8 cellular contexts compared by ENCODE assay signal in genomic region chr1:248837794-248838356, GRCh38. TPM values are rescaled to one million over a fixed set of nuclear protein-coding genes. Genes with fewer than 3 reads are reported as not detected.
DNase-seq lines count a peak whose midpoint lies in the region; ATAC-seq, FAIRE-seq and TF ChIP-seq lines count a peak whose summit lies in the region.

TSS of gene ZNF672 (plus strand) at chr1:248838224. CDS start at chr1:248847275, 9,051 bp downstream.

- no peak for TF ChIP-seq RAD21 in HepG2 (CRISPR knock-in tag; IDR thresholded peaks at IDR 0.05)

- 2% methylated on average over 10 of the region's 48 CpGs for WGBS in HepG2 (ENCODE audit: low lambda C conversion rate)

- ATAC-seq in CD4-positive, CD25-positive, alpha-beta regulatory T cell (ENCODE audit: low read depth in 2 of 2), result peak; percentile 87 to 90
- ATAC-seq in GM19438 (IDR thresholded peaks at IDR 0.05; ENCODE audit: low read depth, unreplicated experiment), result peak; percentile 73
- ATAC-seq in HG03571 (IDR thresholded peaks at IDR 0.05; ENCODE audit: unreplicated experiment), result peak; percentile 83
- peak; percentile 92 for ATAC-seq in HepG2

- peak within 1 kb of the TSS in 2 of 3 donors; percentile 89 to 99 for H3K27ac Mint-ChIP-seq in CD4-positive, CD25-positive, alpha-beta regulatory T cell

- H3K4me1 ChIP-seq in CD4-positive, CD25-positive, alpha-beta regulatory T cell (ENCODE audit: control insufficient read depth, insufficient read depth, low read length, poor library complexity, severe bottlenecking), result peaks cover 16% of the 10 kb centered on the region
- H3K4me1 ChIP-seq in HepG2 (ENCODE audit: insufficient read depth, low read length), result peaks cover 66% of the 10 kb centered on the region

- FAIRE-seq in HepG2 (lab: Jason Lieb, UNC), result peak; percentile 72

- H3K27ac ChIP-seq in CD4-positive, CD25-positive, alpha-beta regulatory T cell (ENCODE audit: insufficient read depth, low read length, poor library complexity, severe bottlenecking), result peak within 1 kb of the TSS; percentile 97
- peak within 1 kb of the TSS; percentile 96 for H3K27ac ChIP-seq in HepG2 (ENCODE audit: extremely low read length, insufficient read depth, low read length)

- peak within 1 kb of the TSS; percentile 93 for H3K9ac ChIP-seq in HepG2 (ENCODE audit: insufficient read depth, low read depth, low read length)

- peak; percentile 92 to 96 (median 93) for DNase-seq in CD4-positive, CD25-positive, alpha-beta regulatory T cell
- DNase-seq in NCI-H774 (lab: John Stamatoyannopoulos, UW), result peak; percentile 99
- peak; percentile 82 to 91 for DNase-seq in activated CD4-positive, alpha-beta T cell treated with anti-CD3 and anti-CD28 coated beads, Interleukin-2, amount 50 U/mL, for 24 hours (ENCODE audit: low read depth in 1 of 2, low spot score in 1 of 2)
- DNase-seq in dedifferentiated amniotic fluid mesenchymal stem cell (ENCODE audit: extremely low spot score), result peak; percentile 98
- peak; percentile 96 for DNase-seq in HepG2 (ENCODE audit: low spot score)
- DNase-seq in stimulated activated CD4-positive, alpha-beta T cell treated with anti-CD3 and anti-CD28 coated beads, Interleukin-2, amount 100 ng/mL, for 48 hours, result peak; percentile 86 to 89

- BruUV-seq in HepG2 (replicated peaks; lab: Mats Ljungman, UMichigan), result no TSS peak

- CTCF ChIA-PET in HepG2 (lab: Yijun Ruan, JAX; ENCODE audit: low intra/inter-chr PET ratio, low total read pairs), result no interaction called here

- POLR2A ChIA-PET in HepG2 (lab: Yijun Ruan, JAX), result interaction anchor here (1.0 to 4.2 kb wide), 10 partner anchors 11 to 80 kb away, joined by 3 to 108 read pairs (median 9); partner anchors contain the start of genes PGBD2, SH3BP5L and ZNF692

- H3K4me1 Mint-ChIP-seq in CD4-positive, CD25-positive, alpha-beta regulatory T cell, result peaks cover 7 to 34% (median 19%) of the 10 kb centered on the region in 4 donors

- H3K4me3 ChIP-seq in CD4-positive, CD25-positive, alpha-beta regulatory T cell (ENCODE audit: low read depth, low read length), result peak within 1 kb of the TSS; percentile 90
- peak within 1 kb of the TSS; percentile 58 to 87 (median 83) for H3K4me3 ChIP-seq in HepG2 (replicated peaks in 1 of 3; ENCODE audit: insufficient read depth in 1 of 3, low read depth in 2 of 3, low read length in 3 of 3)

- peak within 1 kb of the TSS in 3 of 4 donors; percentile 94 to 97 (median 96) for H3K4me3 Mint-ChIP-seq in CD4-positive, CD25-positive, alpha-beta regulatory T cell

- 0 out of 2 replicates have a peak, but pooled peaks cover 2% of the 10 kb centered on the region for H4K20me1 ChIP-seq in HepG2 (ENCODE audit: insufficient read depth, low read length)

- TF ChIP-seq POLR2A in HepG2 (IDR thresholded peaks at IDR 0.05; ENCODE audit: insufficient read depth in 1 of 2, low read depth in 2 of 2, low read length in 2 of 2), result peak; percentile 80 to 87

- H3K9me3 Mint-ChIP-seq in CD4-positive, CD25-positive, alpha-beta regulatory T cell, result no peaks in the 10 kb centered on the region

- TF ChIP-seq EP300 in HepG2 (IDR thresholded peaks at IDR 0.05; ENCODE audit: low read depth in 2 of 2, low read length in 2 of 2) (no peak), HepG2 (CRISPR knock-in tag; IDR thresholded peaks at IDR 0.05; ENCODE audit: borderline replicate concordance) (no peak)

- peaks cover 7% of the 10 kb centered on the region for H3K27me3 ChIP-seq in CD4-positive, CD25-positive, alpha-beta regulatory T cell (ENCODE audit: control insufficient read depth, insufficient read depth, low read length)
- H3K27me3 ChIP-seq in HepG2 (ENCODE audit: control insufficient read depth in 1 of 2, insufficient read depth in 2 of 2, low read length in 2 of 2), result no peaks in the 10 kb centered on the region; a peak in 1 of 5 replicates

- peaks cover 30% of the 10 kb centered on the region for H3K79me2 ChIP-seq in HepG2 (ENCODE audit: insufficient read depth, low read length)

- intact Hi-C loops in HepG2 (cut with micrococcal nuclease; ENCODE audit: unreplicated experiment), result loop anchor here (1.0 kb wide), 4 partner anchors 10 to 142 kb away; partner anchors contain the start of genes PGBD2 and ZNF692

- H3K9me3 ChIP-seq in CD4-positive, CD25-positive, alpha-beta regulatory T cell (ENCODE audit: control insufficient read depth in 2 of 2, low read length in 2 of 2), result no peaks in the 10 kb centered on the region
- no peaks in the 10 kb centered on the region for H3K9me3 ChIP-seq in HepG2 (ENCODE audit: low read length)

- H3K36me3 Mint-ChIP-seq in CD4-positive, CD25-positive, alpha-beta regulatory T cell, result no peaks in the 10 kb centered on the region

- in situ Hi-C loops in HepG2 (cut with HindIII; ENCODE audit: extremely low pct_ligation_motif_present, low pct_unique_long_range_greater_than_20kb), result no loop called here

- H3K4me2 ChIP-seq in HepG2 (ENCODE audit: low read depth, low read length), result peak within 1 kb of the TSS; percentile 90

- no peaks in the 10 kb centered on the region for H3K36me3 ChIP-seq in CD4-positive, CD25-positive, alpha-beta regulatory T cell (ENCODE audit: control insufficient read depth, insufficient read depth, low read length)
- peaks cover 2 to 5% of the 10 kb centered on the region in 2 experiments; a peak in 2 of 5 replicates for H3K36me3 ChIP-seq in HepG2 (replicated peaks in 1 of 2; ENCODE audit: control insufficient read depth in 1 of 2, insufficient read depth in 2 of 2, low read length in 2 of 2)

- 0 out of 2 replicates have a peak, but pooled peaks have one; percentile 9 for TF ChIP-seq CTCF in HepG2 (CRISPR knock-in tag; IDR thresholded peaks at IDR 0.05)

- peaks cover 5% of the 10 kb centered on the region for H3K27me3 Mint-ChIP-seq in CD4-positive, CD25-positive, alpha-beta regulatory T cell

- peak within 1 kb of the TSS; percentile 47 for H2AFZ ChIP-seq in HepG2 (ENCODE audit: low read length)

TF ChIP-seq in HepG2, 621 proteins besides CTCF, POLR2A, EP300 and RAD21 (continues in another document):
- no peak for TF ChIP-seq NFIB (CRISPR knock-in tag; IDR thresholded peaks at IDR 0.05; ENCODE audit: borderline replicate concordance)
- no peak for TF ChIP-seq ZBTB3 (CRISPR knock-in tag; IDR thresholded peaks at IDR 0.05; ENCODE audit: borderline replicate concordance, low read depth)
- TF ChIP-seq KLF16 (CRISPR knock-in tag; IDR thresholded peaks at IDR 0.05), result no peak
- no peak for TF ChIP-seq SCMH1 (CRISPR knock-in tag; IDR thresholded peaks at IDR 0.05; ENCODE audit: borderline replicate concordance)
- TF ChIP-seq NFIC (IDR thresholded peaks at IDR 0.05; ENCODE audit: low read length), result no peak
- no peak for TF ChIP-seq SIX4 (CRISPR knock-in tag; IDR thresholded peaks at IDR 0.05)
- TF ChIP-seq SMYD3 (CRISPR knock-in tag; IDR thresholded peaks at IDR 0.05), result no peak
- TF ChIP-seq ZBTB25 (CRISPR knock-in tag; IDR thresholded peaks at IDR 0.05), result peak; percentile 77; the same call in 1 of the 2 replicates
- no peak for TF ChIP-seq ZBTB20 (CRISPR knock-in tag; IDR thresholded peaks at IDR 0.05; ENCODE audit: borderline replicate concordance, low read depth)
- no peak for TF ChIP-seq ZNF251 (CRISPR knock-in tag; IDR thresholded peaks at IDR 0.05)
- no peak for TF ChIP-seq CENPT (CRISPR knock-in tag; IDR thresholded peaks at IDR 0.05; ENCODE audit: low read depth)

RNA-seq across cellular contexts. Expression of gene ZNF672, which starts in this region (rescaled TPM):
- total RNA-seq in CD4-positive, CD25-positive, alpha-beta regulatory T cell, result 39.1 TPM
- 10 to 100 TPM; 24.8 to 33.3 (median 27.5) TPM for polyA plus RNA-seq in CD4-positive, CD25-positive, alpha-beta regulatory T cell
- 16.8 and 17.2 TPM in 2 replicates for total RNA-seq in HepG2 (2016; rRNA removed; fragmentation: Illumina TruSeq; extraction: Trizol)
- 3.1 and 4.0 TPM in 2 replicates for total RNA-seq in HepG2 (2016; cell fraction: cytosol; rRNA removed; fragmentation: Illumina TruSeq; extraction: Trizol; ENCODE audit: low read depth)
- total RNA-seq in HepG2 (2016; cell fraction: insoluble cytoplasmic fraction; rRNA removed; fragmentation: Illumina TruSeq; extraction: Trizol), result 14.8 and 16.9 TPM in 2 replicates
- 10.2 and 12.7 TPM in 2 replicates for total RNA-seq in HepG2 (2016; cell fraction: membrane; rRNA removed; fragmentation: Illumina TruSeq; extraction: Trizol)
- total RNA-seq in HepG2 (2016; cell fraction: nucleus; rRNA removed; fragmentation: Illumina TruSeq; extraction: Trizol), result 9.1 and 12.7 TPM in 2 replicates
- polyA plus RNA-seq in HepG2 (2011; rRNA removed), result 22.9 and 25.1 TPM in 2 replicates
- 24.3 and 29.1 TPM in 2 replicates for polyA plus RNA-seq in HepG2 (2011; cell fraction: cytosol; rRNA removed)
- 35.0 and 36.6 TPM in 2 replicates for polyA plus RNA-seq in HepG2 (2011; cell fraction: nucleus; rRNA removed)
- polyA plus RNA-seq in HepG2 (2012), result 9.7 and 13.0 TPM in 2 replicates
- polyA plus RNA-seq in HepG2 (2016; cell fraction: cytosol; fragmentation: Illumina TruSeq; extraction: Trizol; ENCODE audit: low read depth), result 1.9 and 2.9 TPM in 2 replicates
- 14.5 TPM in 2 replicates for polyA plus RNA-seq in HepG2 (2016; cell fraction: insoluble cytoplasmic fraction; fragmentation: Illumina TruSeq; extraction: Trizol; ENCODE audit: low read depth)
- polyA plus RNA-seq in HepG2 (2016; cell fraction: membrane; fragmentation: Illumina TruSeq; extraction: Trizol; ENCODE audit: low read depth), result 6.4 and 6.5 TPM in 2 replicates
- 14.3 and 15.1 TPM in 2 replicates for polyA plus RNA-seq in HepG2 (2016; cell fraction: nucleus; fragmentation: Illumina TruSeq; extraction: Trizol; ENCODE audit: insufficient read depth, low read depth)
- polyA minus RNA-seq in HepG2 (2011; rRNA and poly(A)+ RNA removed; ENCODE audit: low replicate concordance), result 49.0 and 55.7 TPM in 2 replicates
- 15.0 and 15.7 TPM in 2 replicates for polyA minus RNA-seq in HepG2 (2011; cell fraction: cytosol; rRNA and poly(A)+ RNA removed)
- 22.0 and 24.1 TPM in 2 replicates for polyA minus RNA-seq in HepG2 (2011; cell fraction: nucleus; rRNA and poly(A)+ RNA removed)

Comparison
In these comparisons a context has a peak if more than half of its experiments do, and no peak if none do; other contexts are left out.
1. Peak in every context shown above with its lines: DNase-seq, ATAC-seq, H3K4me3 ChIP-seq and H3K27ac ChIP-seq.